1 cellular context compared by ENCODE assay signal in the genomic region with DNA sequence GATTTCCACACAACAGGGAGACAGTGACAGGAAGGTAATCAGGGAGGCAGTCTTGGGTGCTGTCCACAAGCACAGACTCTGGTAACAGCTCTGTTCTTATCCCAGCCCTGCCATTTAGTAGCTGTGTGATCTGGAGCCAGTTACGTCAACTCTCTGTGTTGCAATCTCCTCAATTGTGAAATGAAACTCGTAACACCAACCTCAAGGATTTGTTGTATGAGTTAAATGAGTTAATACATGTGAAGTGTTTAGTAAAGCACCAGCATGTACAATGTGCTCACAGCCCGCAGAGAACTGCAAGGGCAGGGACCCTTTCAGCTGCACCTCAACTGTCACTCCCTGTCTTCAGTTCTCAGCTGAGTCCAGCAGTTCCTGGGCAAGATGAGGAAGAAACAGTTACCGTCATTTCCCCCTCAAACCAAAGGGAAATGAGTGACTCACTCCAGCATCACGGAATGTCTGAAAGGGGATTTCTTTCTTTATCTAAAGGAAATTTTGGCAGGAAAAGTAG.
TF ChIP-seq lines count a peak whose summit lies in the region.

No MANE protein-coding gene starts in this region.

TF ChIP-seq in WTC11, 78 proteins besides CTCF, POLR2A, EP300 and RAD21 (continued from another document):
- no peak for TF ChIP-seq PRRX2 (CRISPR knock-in tag; IDR thresholded peaks at IDR 0.05)
- TF ChIP-seq ERG (CRISPR knock-in tag; IDR thresholded peaks at IDR 0.05), result no peak
- TF ChIP-seq, protein P1, sequence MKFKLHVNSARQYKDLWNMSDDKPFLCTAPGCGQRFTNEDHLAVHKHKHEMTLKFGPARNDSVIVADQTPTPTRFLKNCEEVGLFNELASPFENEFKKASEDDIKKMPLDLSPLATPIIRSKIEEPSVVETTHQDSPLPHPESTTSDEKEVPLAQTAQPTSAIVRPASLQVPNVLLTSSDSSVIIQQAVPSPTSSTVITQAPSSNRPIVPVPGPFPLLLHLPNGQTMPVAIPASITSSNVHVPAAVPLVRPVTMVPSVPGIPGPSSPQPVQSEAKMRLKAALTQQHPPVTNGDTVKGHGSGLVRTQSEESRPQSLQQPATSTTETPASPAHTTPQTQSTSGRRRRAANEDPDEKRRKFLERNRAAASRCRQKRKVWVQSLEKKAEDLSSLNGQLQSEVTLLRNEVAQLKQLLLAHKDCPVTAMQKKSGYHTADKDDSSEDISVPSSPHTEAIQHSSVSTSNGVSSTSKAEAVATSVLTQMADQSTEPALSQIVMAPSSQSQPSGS (CRISPR knock-in tag; IDR thresholded peaks at IDR 0.05; ENCODE audit: borderline replicate concordance, low read depth), result no peak
- TF ChIP-seq, protein P2, sequence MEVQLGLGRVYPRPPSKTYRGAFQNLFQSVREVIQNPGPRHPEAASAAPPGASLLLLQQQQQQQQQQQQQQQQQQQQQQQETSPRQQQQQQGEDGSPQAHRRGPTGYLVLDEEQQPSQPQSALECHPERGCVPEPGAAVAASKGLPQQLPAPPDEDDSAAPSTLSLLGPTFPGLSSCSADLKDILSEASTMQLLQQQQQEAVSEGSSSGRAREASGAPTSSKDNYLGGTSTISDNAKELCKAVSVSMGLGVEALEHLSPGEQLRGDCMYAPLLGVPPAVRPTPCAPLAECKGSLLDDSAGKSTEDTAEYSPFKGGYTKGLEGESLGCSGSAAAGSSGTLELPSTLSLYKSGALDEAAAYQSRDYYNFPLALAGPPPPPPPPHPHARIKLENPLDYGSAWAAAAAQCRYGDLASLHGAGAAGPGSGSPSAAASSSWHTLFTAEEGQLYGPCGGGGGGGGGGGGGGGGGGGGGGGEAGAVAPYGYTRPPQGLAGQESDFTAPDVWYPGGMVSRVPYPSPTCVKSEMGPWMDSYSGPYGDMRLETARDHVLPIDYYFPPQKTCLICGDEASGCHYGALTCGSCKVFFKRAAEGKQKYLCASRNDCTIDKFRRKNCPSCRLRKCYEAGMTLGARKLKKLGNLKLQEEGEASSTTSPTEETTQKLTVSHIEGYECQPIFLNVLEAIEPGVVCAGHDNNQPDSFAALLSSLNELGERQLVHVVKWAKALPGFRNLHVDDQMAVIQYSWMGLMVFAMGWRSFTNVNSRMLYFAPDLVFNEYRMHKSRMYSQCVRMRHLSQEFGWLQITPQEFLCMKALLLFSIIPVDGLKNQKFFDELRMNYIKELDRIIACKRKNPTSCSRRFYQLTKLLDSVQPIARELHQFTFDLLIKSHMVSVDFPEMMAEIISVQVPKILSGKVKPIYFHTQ (CRISPR knock-in tag; IDR thresholded peaks at IDR 0.05), result no peak
- TF ChIP-seq HMGA2 (CRISPR knock-in tag; IDR thresholded peaks at IDR 0.05), result no peak
- TF ChIP-seq SP1 (CRISPR knock-in tag; conservative IDR thresholded peaks at IDR 0.05), result no peak
- TF ChIP-seq TCF7 (CRISPR knock-in tag; IDR thresholded peaks at IDR 0.05; ENCODE audit: low read depth), result no peak
- no peak for TF ChIP-seq NFATC4 (CRISPR knock-in tag; IDR thresholded peaks at IDR 0.05)
- TF ChIP-seq MAX (CRISPR knock-in tag; IDR thresholded peaks at IDR 0.05), result no peak
- no peak for TF ChIP-seq CDX4 (CRISPR knock-in tag; IDR thresholded peaks at IDR 0.05; ENCODE audit: borderline replicate concordance)
